1 cellular context compared by ENCODE assay signal in genomic region chr9:135890190-135890861, GRCh38.
TF ChIP-seq lines count a peak whose summit lies in the region.

No MANE protein-coding gene starts in this region.

TF ChIP-seq in HepG2, 621 proteins besides CTCF, POLR2A, EP300 and RAD21:
- TF ChIP-seq ZNF441 (CRISPR knock-in tag; IDR thresholded peaks at IDR 0.05; ENCODE audit: borderline replicate concordance) (no peak), KAT2B (IDR thresholded peaks at IDR 0.05; ENCODE audit: borderline replicate concordance, low read depth, low read length) (no peak), ZNF567 (CRISPR knock-in tag; IDR thresholded peaks at IDR 0.05; ENCODE audit: borderline replicate concordance) (no peak), KMT2B (CRISPR knock-in tag; IDR thresholded peaks at IDR 0.05) (no peak), SRY (CRISPR knock-in tag; IDR thresholded peaks at IDR 0.05) (no peak), ZNF550 (CRISPR knock-in tag; IDR thresholded peaks at IDR 0.05; ENCODE audit: borderline replicate concordance) (no peak), MLXIP (CRISPR knock-in tag; IDR thresholded peaks at IDR 0.05; ENCODE audit: borderline replicate concordance) (no peak), RFXANK (CRISPR knock-in tag; IDR thresholded peaks at IDR 0.05) (no peak), TFAP4 (IDR thresholded peaks at IDR 0.05; ENCODE audit: borderline replicate concordance, low read depth) (no peak), NONO (IDR thresholded peaks at IDR 0.05) (no peak), NONO (CRISPR knock-in tag; conservative IDR thresholded peaks at IDR 0.05) (no peak), ZNF335 (CRISPR knock-in tag; IDR thresholded peaks at IDR 0.05) (no peak), ZNF570 (CRISPR knock-in tag; IDR thresholded peaks at IDR 0.05; ENCODE audit: borderline replicate concordance) (no peak), ZBTB40 (IDR thresholded peaks at IDR 0.05) (no peak), ZBTB40 (CRISPR knock-in tag; IDR thresholded peaks at IDR 0.05) (no peak), ZC3H4 (CRISPR knock-in tag; IDR thresholded peaks at IDR 0.05; ENCODE audit: borderline replicate concordance) (no peak), ZFP36L1 (CRISPR knock-in tag; IDR thresholded peaks at IDR 0.05) (no peak), NCOA1 (CRISPR knock-in tag; IDR thresholded peaks at IDR 0.05) (no peak)
- TF ChIP-seq, protein P1, sequence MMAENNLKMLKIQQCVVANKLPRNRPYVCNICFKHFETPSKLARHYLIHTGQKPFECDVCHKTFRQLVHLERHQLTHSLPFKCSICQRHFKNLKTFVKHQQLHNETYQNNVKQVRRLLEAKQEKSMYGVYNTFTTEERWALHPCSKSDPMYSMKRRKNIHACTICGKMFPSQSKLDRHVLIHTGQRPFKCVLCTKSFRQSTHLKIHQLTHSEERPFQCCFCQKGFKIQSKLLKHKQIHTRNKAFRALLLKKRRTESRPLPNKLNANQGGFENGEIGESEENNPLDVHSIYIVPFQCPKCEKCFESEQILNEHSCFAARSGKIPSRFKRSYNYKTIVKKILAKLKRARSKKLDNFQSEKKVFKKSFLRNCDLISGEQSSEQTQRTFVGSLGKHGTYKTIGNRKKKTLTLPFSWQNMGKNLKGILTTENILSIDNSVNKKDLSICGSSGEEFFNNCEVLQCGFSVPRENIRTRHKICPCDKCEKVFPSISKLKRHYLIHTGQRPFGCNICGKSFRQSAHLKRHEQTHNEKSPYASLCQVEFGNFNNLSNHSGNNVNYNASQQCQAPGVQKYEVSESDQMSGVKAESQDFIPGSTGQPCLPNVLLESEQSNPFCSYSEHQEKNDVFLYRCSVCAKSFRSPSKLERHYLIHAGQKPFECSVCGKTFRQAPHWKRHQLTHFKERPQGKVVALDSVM (CRISPR knock-in tag; IDR thresholded peaks at IDR 0.05), result no peak
- TF ChIP-seq, protein P2, sequence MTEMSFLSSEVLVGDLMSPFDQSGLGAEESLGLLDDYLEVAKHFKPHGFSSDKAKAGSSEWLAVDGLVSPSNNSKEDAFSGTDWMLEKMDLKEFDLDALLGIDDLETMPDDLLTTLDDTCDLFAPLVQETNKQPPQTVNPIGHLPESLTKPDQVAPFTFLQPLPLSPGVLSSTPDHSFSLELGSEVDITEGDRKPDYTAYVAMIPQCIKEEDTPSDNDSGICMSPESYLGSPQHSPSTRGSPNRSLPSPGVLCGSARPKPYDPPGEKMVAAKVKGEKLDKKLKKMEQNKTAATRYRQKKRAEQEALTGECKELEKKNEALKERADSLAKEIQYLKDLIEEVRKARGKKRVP (CRISPR knock-in tag; IDR thresholded peaks at IDR 0.05), result no peak
- TF ChIP-seq, protein P3, sequence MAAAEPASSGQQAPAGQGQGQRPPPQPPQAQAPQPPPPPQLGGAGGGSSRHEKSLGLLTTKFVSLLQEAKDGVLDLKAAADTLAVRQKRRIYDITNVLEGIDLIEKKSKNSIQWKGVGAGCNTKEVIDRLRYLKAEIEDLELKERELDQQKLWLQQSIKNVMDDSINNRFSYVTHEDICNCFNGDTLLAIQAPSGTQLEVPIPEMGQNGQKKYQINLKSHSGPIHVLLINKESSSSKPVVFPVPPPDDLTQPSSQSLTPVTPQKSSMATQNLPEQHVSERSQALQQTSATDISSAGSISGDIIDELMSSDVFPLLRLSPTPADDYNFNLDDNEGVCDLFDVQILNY (CRISPR knock-in tag; conservative IDR thresholded peaks at IDR 0.05), result no peak
- TF ChIP-seq, protein P4, sequence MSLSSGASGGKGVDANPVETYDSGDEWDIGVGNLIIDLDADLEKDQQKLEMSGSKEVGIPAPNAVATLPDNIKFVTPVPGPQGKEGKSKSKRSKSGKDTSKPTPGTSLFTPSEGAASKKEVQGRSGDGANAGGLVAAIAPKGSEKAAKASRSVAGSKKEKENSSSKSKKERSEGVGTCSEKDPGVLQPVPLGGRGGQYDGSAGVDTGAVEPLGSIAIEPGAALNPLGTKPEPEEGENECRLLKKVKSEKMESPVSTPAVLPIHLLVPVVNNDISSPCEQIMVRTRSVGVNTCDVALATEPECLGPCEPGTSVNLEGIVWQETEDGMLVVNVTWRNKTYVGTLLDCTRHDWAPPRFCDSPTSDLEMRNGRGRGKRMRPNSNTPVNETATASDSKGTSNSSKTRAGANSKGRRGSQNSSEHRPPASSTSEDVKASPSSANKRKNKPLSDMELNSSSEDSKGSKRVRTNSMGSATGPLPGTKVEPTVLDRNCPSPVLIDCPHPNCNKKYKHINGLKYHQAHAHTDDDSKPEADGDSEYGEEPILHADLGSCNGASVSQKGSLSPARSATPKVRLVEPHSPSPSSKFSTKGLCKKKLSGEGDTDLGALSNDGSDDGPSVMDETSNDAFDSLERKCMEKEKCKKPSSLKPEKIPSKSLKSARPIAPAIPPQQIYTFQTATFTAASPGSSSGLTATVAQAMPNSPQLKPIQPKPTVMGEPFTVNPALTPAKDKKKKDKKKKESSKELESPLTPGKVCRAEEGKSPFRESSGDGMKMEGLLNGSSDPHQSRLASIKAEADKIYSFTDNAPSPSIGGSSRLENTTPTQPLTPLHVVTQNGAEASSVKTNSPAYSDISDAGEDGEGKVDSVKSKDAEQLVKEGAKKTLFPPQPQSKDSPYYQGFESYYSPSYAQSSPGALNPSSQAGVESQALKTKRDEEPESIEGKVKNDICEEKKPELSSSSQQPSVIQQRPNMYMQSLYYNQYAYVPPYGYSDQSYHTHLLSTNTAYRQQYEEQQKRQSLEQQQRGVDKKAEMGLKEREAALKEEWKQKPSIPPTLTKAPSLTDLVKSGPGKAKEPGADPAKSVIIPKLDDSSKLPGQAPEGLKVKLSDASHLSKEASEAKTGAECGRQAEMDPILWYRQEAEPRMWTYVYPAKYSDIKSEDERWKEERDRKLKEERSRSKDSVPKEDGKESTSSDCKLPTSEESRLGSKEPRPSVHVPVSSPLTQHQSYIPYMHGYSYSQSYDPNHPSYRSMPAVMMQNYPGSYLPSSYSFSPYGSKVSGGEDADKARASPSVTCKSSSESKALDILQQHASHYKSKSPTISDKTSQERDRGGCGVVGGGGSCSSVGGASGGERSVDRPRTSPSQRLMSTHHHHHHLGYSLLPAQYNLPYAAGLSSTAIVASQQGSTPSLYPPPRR (CRISPR knock-in tag; IDR thresholded peaks at IDR 0.05; ENCODE audit: borderline replicate concordance), result no peak
